Comparison of ENCODE assay signal across 1 cellular context in genomic region chr2:188276255-188276654, GRCh38.
TF ChIP-seq lines count a peak whose summit lies in the region.

No MANE protein-coding gene starts in this region.

TF ChIP-seq in H1, 55 proteins besides CTCF, POLR2A, EP300 and RAD21:
- TF ChIP-seq KDM1A (IDR thresholded peaks at IDR 0.05; ENCODE audit: borderline replicate concordance, low read length) (peak; percentile 72), SIX5 (IDR thresholded peaks at IDR 0.05; ENCODE audit: low read depth, low read length) (no peak; the same call in 1 of the 2 replicates), GABPA (IDR thresholded peaks at IDR 0.05; ENCODE audit: borderline replicate concordance, insufficient read depth, low read length) (no peak), ASH2L (IDR thresholded peaks at IDR 0.05; ENCODE audit: low read length) (peak; percentile 32), SP2 (IDR thresholded peaks at IDR 0.05; ENCODE audit: low read length) (no peak), USF2 (IDR thresholded peaks at IDR 0.05; ENCODE audit: low read length) (no peak), SP1 (IDR thresholded peaks at IDR 0.05; ENCODE audit: low read depth, low read length) (no peak), HDAC2 (IDR thresholded peaks at IDR 0.05; ENCODE audit: borderline replicate concordance in 1 of 2, low read depth in 2 of 2, low read length in 2 of 2) (peak in 1 of 2 experiments; percentile 78; a peak in 1 of 4 replicates), JUND (IDR thresholded peaks at IDR 0.05; ENCODE audit: low read length) (no peak)
